In genomic region chr9:4417578-4418325, GRCh38 we compare ENCODE assay signal across 1 cellular context.
TF ChIP-seq lines count a peak whose summit lies in the region.

No MANE protein-coding gene starts in this region.

TF ChIP-seq in GM23338, 12 proteins besides CTCF, POLR2A, EP300 and RAD21:
- no peak for TF ChIP-seq ZNF462 (CRISPR knock-in tag; IDR thresholded peaks at IDR 0.05)
- no peak for TF ChIP-seq POLR2AphosphoS5 (IDR thresholded peaks at IDR 0.05; ENCODE audit: low read depth)
- no peak for TF ChIP-seq CREB1 (CRISPR knock-in tag; IDR thresholded peaks at IDR 0.05; ENCODE audit: low read depth)
- no peak for TF ChIP-seq ZNF331 (CRISPR knock-in tag; IDR thresholded peaks at IDR 0.05; ENCODE audit: low read depth)
- TF ChIP-seq NANOG (IDR thresholded peaks at IDR 0.05; ENCODE audit: borderline replicate concordance): no peak
- TF ChIP-seq JUNB (IDR thresholded peaks at IDR 0.05; ENCODE audit: unreplicated experiment): no peak
- TF ChIP-seq STAT1 (IDR thresholded peaks at IDR 0.05; ENCODE audit: unreplicated experiment): no peak
- TF ChIP-seq EZH2phosphoT487 (IDR thresholded peaks at IDR 0.05; ENCODE audit: unreplicated experiment): no peak
- no peak for TF ChIP-seq ZNF114 (CRISPR knock-in tag; IDR thresholded peaks at IDR 0.05)
- TF ChIP-seq EZH2 (IDR thresholded peaks at IDR 0.05; ENCODE audit: low read depth, unreplicated experiment): no peak
- TF ChIP-seq, protein P1, sequence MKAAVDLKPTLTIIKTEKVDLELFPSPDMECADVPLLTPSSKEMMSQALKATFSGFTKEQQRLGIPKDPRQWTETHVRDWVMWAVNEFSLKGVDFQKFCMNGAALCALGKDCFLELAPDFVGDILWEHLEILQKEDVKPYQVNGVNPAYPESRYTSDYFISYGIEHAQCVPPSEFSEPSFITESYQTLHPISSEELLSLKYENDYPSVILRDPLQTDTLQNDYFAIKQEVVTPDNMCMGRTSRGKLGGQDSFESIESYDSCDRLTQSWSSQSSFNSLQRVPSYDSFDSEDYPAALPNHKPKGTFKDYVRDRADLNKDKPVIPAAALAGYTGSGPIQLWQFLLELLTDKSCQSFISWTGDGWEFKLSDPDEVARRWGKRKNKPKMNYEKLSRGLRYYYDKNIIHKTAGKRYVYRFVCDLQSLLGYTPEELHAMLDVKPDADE (IDR thresholded peaks at IDR 0.05): no peak
- no peak for TF ChIP-seq REST (IDR thresholded peaks at IDR 0.05; ENCODE audit: unreplicated experiment)
